In the genomic region with DNA sequence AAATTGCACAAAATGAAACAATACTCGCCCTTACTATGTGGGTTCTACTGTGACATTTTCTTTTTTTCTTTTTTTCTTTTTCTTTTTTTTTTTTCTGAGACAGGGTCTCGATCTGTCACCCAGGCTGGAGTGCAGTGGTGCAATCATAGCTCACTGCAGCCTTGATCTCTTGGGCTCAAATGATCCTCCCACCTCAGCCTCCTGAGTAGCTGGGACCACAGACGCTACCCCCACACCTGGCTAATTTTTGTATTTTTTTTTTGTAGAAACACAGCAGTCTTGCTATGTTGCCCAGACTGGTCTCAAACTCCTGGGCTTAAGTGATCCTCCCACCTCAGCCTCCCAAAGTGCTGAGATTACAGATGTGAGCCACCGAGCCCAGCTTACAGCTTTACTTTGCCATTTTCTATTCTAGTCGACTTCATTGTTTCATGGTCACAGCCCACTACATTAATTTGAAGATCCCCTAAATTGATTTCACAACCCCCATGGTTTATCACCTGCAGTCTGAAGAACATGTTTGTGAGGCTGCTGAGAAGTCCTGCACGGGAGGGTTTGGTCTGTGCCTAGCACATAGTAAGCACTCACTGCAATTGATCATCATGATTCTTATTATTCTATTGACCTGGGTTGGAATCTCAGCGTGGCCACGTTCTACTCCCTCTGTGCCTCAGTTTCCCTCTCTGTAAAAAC, we compare ENCODE assay signal across 12 cellular contexts. TPM values are rescaled to one million over a fixed set of nuclear protein-coding genes. Genes with fewer than 3 reads are reported as not detected.
DNase-seq lines count a peak whose midpoint lies in the region; ATAC-seq and TF ChIP-seq lines count a peak whose summit lies in the region.
"Had no signal": no experiment of that assay in that cellular context is flagged by ENCODE, and none has a peak within 500 bp of the region (broad histone marks: within the 10 kb centered on the region; RNA-seq: fewer than 3 reads in every experiment).

No MANE protein-coding gene starts in this region.

- no peaks in the 10 kb centered on the region for H3K9me2 ChIP-seq in PC-9 (ENCODE audit: insufficient read depth)

- no peak for ATAC-seq in effector memory CD8-positive, alpha-beta T cell (replicated peaks)

- POLR2A ChIA-PET in CD4-positive, alpha-beta memory T cell (lab: Charles Lee; ENCODE audit: partially characterized antibody), result interaction anchor here (0.6 to 1.7 kb wide), 5 partner anchors 9 to 28 kb away, joined by 3 to 8 read pairs (median 7); no protein-coding TSS in a partner anchor
- POLR2A ChIA-PET in PC-9 (lab: Charles Lee; ENCODE audit: unreplicated experiment), result interaction anchor here (0.6 kb wide), 1 partner anchor 864 kb away, joined by 7 read pairs; no protein-coding TSS in a partner anchor

- H3K27me3 ChIP-seq in CD4-positive, alpha-beta memory T cell (ENCODE audit: insufficient read depth, low read length), result no peaks in the 10 kb centered on the region
- no peaks in the 10 kb centered on the region for H3K27me3 ChIP-seq in PC-9 (ENCODE audit: insufficient read depth, low read depth)

- intact Hi-C loops in CD4-positive, alpha-beta memory T cell (cut with micrococcal nuclease), result no loop called here
- intact Hi-C loops in PC-9 (cut with micrococcal nuclease; ENCODE audit: unreplicated experiment), result no loop called here

- CTCF ChIA-PET in CD4-positive, alpha-beta memory T cell (lab: Charles Lee; ENCODE audit: partially characterized antibody), result interaction anchor here (2.1 to 4.9 kb wide), 3 partner anchors 19 to 63 kb away, joined by 6 to 41 read pairs (median 13); no protein-coding TSS in a partner anchor
- CTCF ChIA-PET in PC-9 (lab: Charles Lee), result interaction anchor here (0.6 to 1.0 kb wide), 2 partner anchors 23 to 28 kb away, joined by 3 to 13 read pairs; no protein-coding TSS in a partner anchor

- H3K9me3 Mint-ChIP-seq in CD4-positive, alpha-beta memory T cell, result no peaks in the 10 kb centered on the region
- H3K9me3 Mint-ChIP-seq in effector memory CD8-positive, alpha-beta T cell, result no peaks in the 10 kb centered on the region
- no peaks in the 10 kb centered on the region for H3K9me3 Mint-ChIP-seq in osteocyte (ENCODE audit: unreplicated experiment)

- DNase-seq in CD4-positive, alpha-beta memory T cell, result no peak
- DNase-seq in PC-9 (no peak), osteocyte (ENCODE audit: extremely low spot score, unreplicated experiment) (no peak), T-helper 9 cell (no peak), nucleus accumbens (lab: John Stamatoyannopoulos, UW) (no peak), NCI-H510A treated with DMSO at 0.1 percent for 48 hours (lab: John Stamatoyannopoulos, UW) (no peak), NOMO-1 (lab: John Stamatoyannopoulos, UW; ENCODE audit: unreplicated experiment in 2 of 2) (no peak)
- no peak for DNase-seq in effector memory CD8-positive, alpha-beta T cell
- DNase-seq: activated effector memory CD4-positive, alpha-beta T cell treated with Interleukin-2 at 50 U/mL for 16 hours; H7; RPMI8226 had no signal

- no peaks in the 10 kb centered on the region for H3K9me3 ChIP-seq in CD4-positive, alpha-beta memory T cell (ENCODE audit: control insufficient read depth in 1 of 2, low read length in 2 of 2)
- no peaks in the 10 kb centered on the region for H3K9me3 ChIP-seq in PC-9 (ENCODE audit: insufficient read depth, low read depth)

- H3K79me2 ChIP-seq in PC-9 (ENCODE audit: low read depth), result peaks cover 39% of the 10 kb centered on the region

- H3K27ac ChIP-seq in CD4-positive, alpha-beta memory T cell (ENCODE audit: low read depth, low read length), result peak overlapping the region; percentile 95
- H3K27ac ChIP-seq in PC-9, result peak overlapping the region; percentile 16; the same call in 1 of the 2 replicates

- peak overlapping the region; percentile 97 to 100 (median 98) for H3K27ac Mint-ChIP-seq in CD4-positive, alpha-beta memory T cell
- H3K27ac Mint-ChIP-seq in effector memory CD8-positive, alpha-beta T cell, result peak overlapping the region; percentile 95 to 97
- H3K27ac Mint-ChIP-seq in osteocyte (ENCODE audit: unreplicated experiment), result peak overlapping the region; percentile 94

- TF ChIP-seq CTCF in PC-9 (conservative IDR thresholded peaks at IDR 0.05), result no peak
- TF ChIP-seq CTCF in osteocyte (IDR thresholded peaks at IDR 0.05), result no peak

- no peak overlapping the region for H2AFZ ChIP-seq in PC-9

- H4K20me1 ChIP-seq in PC-9 (ENCODE audit: insufficient read depth), result no peaks in the 10 kb centered on the region

- H3K27me3 Mint-ChIP-seq in CD4-positive, alpha-beta memory T cell, result no peaks in the 10 kb centered on the region
- no peaks in the 10 kb centered on the region for H3K27me3 Mint-ChIP-seq in effector memory CD8-positive, alpha-beta T cell
- no peaks in the 10 kb centered on the region for H3K27me3 Mint-ChIP-seq in osteocyte (ENCODE audit: unreplicated experiment)

- H3K36me3 Mint-ChIP-seq in CD4-positive, alpha-beta memory T cell, result peaks cover 16 to 52% of the 10 kb centered on the region in 2 donors
- peaks cover 83% of the 10 kb centered on the region for H3K36me3 Mint-ChIP-seq in effector memory CD8-positive, alpha-beta T cell (ENCODE audit: insufficient read depth)
- H3K36me3 Mint-ChIP-seq in osteocyte (ENCODE audit: unreplicated experiment), result peaks cover 5% of the 10 kb centered on the region

- peak overlapping the region; percentile 75 for H3K4me2 ChIP-seq in PC-9

- peak overlapping the region; percentile 15 to 53 for H3K4me3 ChIP-seq in CD4-positive, alpha-beta memory T cell (ENCODE audit: low read length in 2 of 2)
- H3K4me3 ChIP-seq in PC-9, result no peak overlapping the region

- peaks cover 73% of the 10 kb centered on the region for H3K4me1 ChIP-seq in CD4-positive, alpha-beta memory T cell (ENCODE audit: insufficient read depth, low read length)
- peaks cover 54% of the 10 kb centered on the region for H3K4me1 ChIP-seq in PC-9 (replicated peaks; ENCODE audit: insufficient read depth)

- peaks cover 12% of the 10 kb centered on the region for H3K36me3 ChIP-seq in CD4-positive, alpha-beta memory T cell (ENCODE audit: insufficient read depth, low read length)
- H3K36me3 ChIP-seq in PC-9 (ENCODE audit: low read depth), result peaks cover 17% of the 10 kb centered on the region

- BruUV-seq in PC-9 (replicated peaks; lab: Mats Ljungman, UMichigan), result no TSS peak

- peaks cover 38% of the 10 kb centered on the region for H3F3A ChIP-seq in PC-9 (ENCODE audit: insufficient read depth, low read depth)

- peaks cover 40 to 79% (median 59%) of the 10 kb centered on the region in 4 donors for H3K4me1 Mint-ChIP-seq in CD4-positive, alpha-beta memory T cell
- H3K4me1 Mint-ChIP-seq in effector memory CD8-positive, alpha-beta T cell (ENCODE audit: low read depth in 2 of 2), result peaks cover 58 to 59% of the 10 kb centered on the region in 2 donors
- peaks cover 68% of the 10 kb centered on the region for H3K4me1 Mint-ChIP-seq in osteocyte (ENCODE audit: unreplicated experiment)

- peak overlapping the region; percentile 89 to 96 (median 93) for H3K4me3 Mint-ChIP-seq in CD4-positive, alpha-beta memory T cell
- H3K4me3 Mint-ChIP-seq in effector memory CD8-positive, alpha-beta T cell, result peak overlapping the region; percentile 89 to 92
- peak overlapping the region; percentile 32 for H3K4me3 Mint-ChIP-seq in osteocyte (ENCODE audit: unreplicated experiment)

RNA-seq across cellular contexts. Expression of gene BCL3, which starts 3.8 kb away (rescaled TPM):
- total RNA-seq in CD4-positive, alpha-beta memory T cell, result 10 to 100 TPM; 10.9 to 11.8 TPM
- 10 to 100 TPM in 1 of 2 donors, 1 to 10 TPM in 1; 3.9 to 15.0 TPM for polyA plus RNA-seq in CD4-positive, alpha-beta memory T cell
- total RNA-seq in PC-9 (2021) (36.1 and 38.9 TPM in 2 replicates), osteocyte (12.7 and 15.3 TPM in 2 replicates)

RNA-seq across cellular contexts. Expression of gene CBLC, which starts 25.4 kb away (rescaled TPM):
- not detected for total RNA-seq in CD4-positive, alpha-beta memory T cell
- polyA plus RNA-seq in CD4-positive, alpha-beta memory T cell, result not detected
- total RNA-seq in PC-9 (2021), result 53.6 and 68.8 TPM in 2 replicates
- not detected in 2 replicates for total RNA-seq in osteocyte
- total RNA-seq: glomerular endothelial cell had no signal

RNA-seq across cellular contexts. Expression of gene CEACAM16, which starts 53.3 kb away (rescaled TPM):
- not detected for total RNA-seq in CD4-positive, alpha-beta memory T cell
- not detected for polyA plus RNA-seq in CD4-positive, alpha-beta memory T cell
- total RNA-seq in PC-9 (2021), result not detected in 2 replicates
- total RNA-seq in osteocyte, result not detected in 2 replicates
- total RNA-seq: glomerular endothelial cell, H7 had no signal

RNA-seq across cellular contexts. Expression of gene BCAM, which starts 56.6 kb away (rescaled TPM):
- total RNA-seq in CD4-positive, alpha-beta memory T cell, result not detected
- polyA plus RNA-seq in CD4-positive, alpha-beta memory T cell, result not detected
- total RNA-seq in PC-9 (2021), result 146 and 199 TPM in 2 replicates
- total RNA-seq in osteocyte, result 8.8 and 9.9 TPM in 2 replicates

Comparison
In these comparisons a context has a peak if more than half of its experiments do, and no peak if none do; other contexts are left out.
1. H3K4me3 Mint-ChIP-seq: peak in every context shown above with its lines; median percentile 93 in CD4-positive, alpha-beta memory T cell; 90 in effector memory CD8-positive, alpha-beta T cell; 32 in osteocyte.
2. RNA of gene CBLC, which starts 25.4 kb away (total RNA-seq): 53.6 to 68.8 TPM in PC-9; not detected in CD4-positive, alpha-beta memory T cell and not detected in osteocyte; every median in the first group is over 10 times any median in the second.
3. Peak in every context shown above with its lines, with median percentiles within 50 percentile points of each other: H3K27ac Mint-ChIP-seq.